ENCODE assay signal across 8 cellular contexts in genomic region chr5:55231476-55232193, GRCh38. TPM values are rescaled to one million over a fixed set of nuclear protein-coding genes. Genes with fewer than 3 reads are reported as not detected.
DNase-seq lines count a peak whose midpoint lies in the region; ATAC-seq, FAIRE-seq and TF ChIP-seq lines count a peak whose summit lies in the region.

No MANE protein-coding gene starts in this region.

- H3K27me3 Mint-ChIP-seq in activated CD4-positive, alpha-beta memory T cell treated with anti-CD3 and anti-CD28 coated beads, Interleukin-2, amount 10 ng/mL, durations not matched to agents 7 days and 5 days: peaks cover 76% of the 10 kb centered on the region
- H3K27me3 Mint-ChIP-seq in glutamatergic neuron (ENCODE audit: unreplicated experiment): peaks cover 48% of the 10 kb centered on the region

- no peak overlapping the region for H3K27ac Mint-ChIP-seq in activated CD4-positive, alpha-beta memory T cell treated with anti-CD3 and anti-CD28 coated beads, Interleukin-2, amount 10 ng/mL, durations not matched to agents 7 days and 5 days
- H3K27ac Mint-ChIP-seq in glutamatergic neuron (ENCODE audit: unreplicated experiment): no peak overlapping the region

- H3K4me3 ChIP-seq in A549 (peak overlapping the region; percentile 74), skeletal muscle tissue (ENCODE audit: low read length in 3 of 3) (peak overlapping the region; percentile 23 to 70 (median 67))

- no peaks in the 10 kb centered on the region for H3K36me3 ChIP-seq in skeletal muscle tissue (ENCODE audit: control insufficient read depth in 3 of 3, insufficient read depth in 3 of 3, low read length in 3 of 3)

- H3K4me2 ChIP-seq in A549: peak overlapping the region; percentile 80

- peak overlapping the region; percentile 69 for H3K4me3 Mint-ChIP-seq in activated CD4-positive, alpha-beta memory T cell treated with anti-CD3 and anti-CD28 coated beads, Interleukin-2, amount 10 ng/mL, durations not matched to agents 7 days and 5 days
- H3K4me3 Mint-ChIP-seq in glutamatergic neuron (ENCODE audit: unreplicated experiment): peak overlapping the region; percentile 95

- ATAC-seq in A549 (no peak), HG03196 (IDR thresholded peaks at IDR 0.05; ENCODE audit: unreplicated experiment) (no peak), GM18498 (IDR thresholded peaks at IDR 0.05; ENCODE audit: unreplicated experiment) (no peak)

- no peak for TF ChIP-seq EP300 in A549 (IDR thresholded peaks at IDR 0.05)

- peaks cover 37% of the 10 kb centered on the region for H3K4me1 Mint-ChIP-seq in activated CD4-positive, alpha-beta memory T cell treated with anti-CD3 and anti-CD28 coated beads, Interleukin-2, amount 10 ng/mL, durations not matched to agents 7 days and 5 days
- peaks cover 8% of the 10 kb centered on the region for H3K4me1 Mint-ChIP-seq in glutamatergic neuron (ENCODE audit: low read depth, unreplicated experiment)

- H3K9me3 ChIP-seq in A549 (no peaks in the 10 kb centered on the region), skeletal muscle tissue (ENCODE audit: control insufficient read depth in 3 of 3, low read length in 3 of 3) (no peaks in the 10 kb centered on the region)

- peaks cover 79 to 92% (median 91%) of the 10 kb centered on the region in 3 donors for H3K27me3 ChIP-seq in skeletal muscle tissue (ENCODE audit: control insufficient read depth in 3 of 3, insufficient read depth in 3 of 3, low read length in 3 of 3)

- H3K9ac ChIP-seq in skeletal muscle tissue (ENCODE audit: low read depth in 1 of 3, low read length in 3 of 3): peak overlapping the region in 1 of 3 donors; percentile 54

- no peak for TF ChIP-seq RAD21 in A549 (conservative IDR thresholded peaks at IDR 0.05 in 1 of 2, IDR thresholded peaks at IDR 0.05 in 1 of 2)

- POLR2A ChIA-PET in A549 (lab: Yijun Ruan, JAX): interaction anchor here (0.7 to 2.3 kb wide), 2 partner anchors 76 to 943 kb away, joined by 4 to 22 read pairs; partner anchors contain the start of genes DHX29 and MTREX
- POLR2A ChIA-PET in activated CD4-positive, alpha-beta memory T cell treated with anti-CD3 and anti-CD28 coated beads, Interleukin-2, amount 10 ng/mL, durations not matched to agents 7 days and 5 days (lab: Charles Lee): interaction anchor here (0.6 to 1.5 kb wide), 4 partner anchors 61 to 562 kb away, joined by 3 to 4 read pairs (median 3); partner anchors contain the start of genes DHX29 and MTREX

- TF ChIP-seq CTCF in A549 (IDR thresholded peaks at IDR 0.05) (no peak), glutamatergic neuron (IDR thresholded peaks at IDR 0.05; ENCODE audit: partially characterized antibody, unreplicated experiment) (no peak)

- DNase-seq in A549 (ENCODE audit: low read depth in 1 of 2, low spot score in 1 of 2) (no peak), GM19239 (ENCODE audit: insufficient read length, low spot score) (peak; percentile 4), glutamatergic neuron (peak; percentile 55), medulla oblongata (ENCODE audit: extremely low spot score) (no peak)
- no peak for DNase-seq in activated CD4-positive, alpha-beta memory T cell treated with anti-CD3 and anti-CD28 coated beads, Interleukin-2, amount 10 ng/mL, durations not matched to agents 7 days and 5 days

- TF ChIP-seq POLR2A in A549 (IDR thresholded peaks at IDR 0.05; ENCODE audit: low read length): no peak

- 0 out of 3 replicates have a peak, but pooled peaks cover 12% of the 10 kb centered on the region for H3K4me1 ChIP-seq in A549
- H3K4me1 ChIP-seq in skeletal muscle tissue (ENCODE audit: control insufficient read depth in 3 of 3, insufficient read depth in 3 of 3, low read length in 3 of 3): peaks cover 44 to 55% (median 49%) of the 10 kb centered on the region in 3 donors

- WGBS in A549 (ENCODE audit: missing lambda C conversion rate): 93% methylated on average over 33 of the region's 45 CpGs

- no peak for FAIRE-seq in A549 (lab: Jason Lieb, UNC)
- no peak for FAIRE-seq in GM19239 (lab: Jason Lieb, UNC)

- no peaks in the 10 kb centered on the region for H3K36me3 Mint-ChIP-seq in activated CD4-positive, alpha-beta memory T cell treated with anti-CD3 and anti-CD28 coated beads, Interleukin-2, amount 10 ng/mL, durations not matched to agents 7 days and 5 days (ENCODE audit: low read depth)
- H3K36me3 Mint-ChIP-seq in glutamatergic neuron (ENCODE audit: unreplicated experiment): no peaks in the 10 kb centered on the region

- no peaks in the 10 kb centered on the region for H3K9me3 Mint-ChIP-seq in activated CD4-positive, alpha-beta memory T cell treated with anti-CD3 and anti-CD28 coated beads, Interleukin-2, amount 10 ng/mL, durations not matched to agents 7 days and 5 days
- peaks cover 9% of the 10 kb centered on the region for H3K9me3 Mint-ChIP-seq in glutamatergic neuron (ENCODE audit: unreplicated experiment)

- H3K27ac ChIP-seq in A549: peak overlapping the region in 1 of 2 experiments; percentile 94; a peak in 2 of 6 replicates
- no peak overlapping the region for H3K27ac ChIP-seq in skeletal muscle tissue (ENCODE audit: low read depth, low read length)

- CTCF ChIA-PET in A549 (lab: Yijun Ruan, JAX): interaction anchor here (1.0 to 2.3 kb wide), 3 partner anchors 14 to 68 kb away, joined by 3 to 9 read pairs (median 9); no protein-coding TSS in a partner anchor
- CTCF ChIA-PET in activated CD4-positive, alpha-beta memory T cell treated with anti-CD3 and anti-CD28 coated beads, Interleukin-2, amount 10 ng/mL, durations not matched to agents 7 days and 5 days (lab: Charles Lee): interaction anchor here (0.9 to 3.3 kb wide), 8 partner anchors 12 to 364 kb away, joined by 3 to 19 read pairs (median 4); partner anchors contain the start of genes DHX29 and MTREX

TF ChIP-seq in A549, 52 proteins besides CTCF, POLR2A, EP300 and RAD21 (continues in another document):
- TF ChIP-seq TP53 (CRISPR knock-in tag; IDR thresholded peaks at IDR 0.05) (no peak), NR3C1 (IDR thresholded peaks at IDR 0.05) (no peak), JUNB (IDR thresholded peaks at IDR 0.05) (no peak), PBX3 (IDR thresholded peaks at IDR 0.05) (no peak), ESRRA (IDR thresholded peaks at IDR 0.05; ENCODE audit: borderline replicate concordance, low read length) (no peak), SREBF2 (IDR thresholded peaks at IDR 0.05) (no peak)
- TF ChIP-seq, protein P1, sequence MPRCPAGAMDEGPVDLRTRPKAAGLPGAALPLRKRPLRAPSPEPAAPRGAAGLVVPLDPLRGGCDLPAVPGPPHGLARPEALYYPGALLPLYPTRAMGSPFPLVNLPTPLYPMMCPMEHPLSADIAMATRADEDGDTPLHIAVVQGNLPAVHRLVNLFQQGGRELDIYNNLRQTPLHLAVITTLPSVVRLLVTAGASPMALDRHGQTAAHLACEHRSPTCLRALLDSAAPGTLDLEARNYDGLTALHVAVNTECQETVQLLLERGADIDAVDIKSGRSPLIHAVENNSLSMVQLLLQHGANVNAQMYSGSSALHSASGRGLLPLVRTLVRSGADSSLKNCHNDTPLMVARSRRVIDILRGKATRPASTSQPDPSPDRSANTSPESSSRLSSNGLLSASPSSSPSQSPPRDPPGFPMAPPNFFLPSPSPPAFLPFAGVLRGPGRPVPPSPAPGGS (IDR thresholded peaks at IDR 0.05): no peak

RNA-seq across cellular contexts. Expression of gene CCNO, which starts 1.8 kb away (rescaled TPM):
- polyA plus RNA-seq in A549 (2011; rRNA removed) (2.2 and 2.6 TPM in 2 replicates), A549 (2017; fragmentation: RNase III; extraction: RNeasy Plus Mini Kit Qiagen cat#74134 plus additional on column Dnase treatment) (4.7 to 5.1 TPM (median 4.8 TPM) in 3 replicates)
- 6.5 and 9.0 TPM in 2 replicates for polyA plus RNA-seq in A549 (2012; cell fraction: cytosol; rRNA removed)
- polyA plus RNA-seq in A549 (2012; cell fraction: nucleus; rRNA removed): 19.7 and 26.4 TPM in 2 replicates
- 0.45 and 1.1 TPM in 2 replicates for polyA minus RNA-seq in A549 (2011; rRNA and poly(A)+ RNA removed)
- under 1 TPM in 1 of 2 experiments, not detected in 1; 0.15 TPM for total RNA-seq in activated CD4-positive, alpha-beta memory T cell treated with anti-CD3 and anti-CD28 coated beads, Interleukin-2, amount 10 ng/mL, durations not matched to agents 7 days and 5 days
- total RNA-seq in glutamatergic neuron (ENCODE audit: unreplicated experiment) (not detected), skeletal muscle tissue (not detected)

RNA-seq across cellular contexts. Expression of gene MCIDAS, which starts 4.5 kb away (rescaled TPM):
- polyA plus RNA-seq in A549 (2011; rRNA removed) (1.7 and 2.2 TPM in 2 replicates), A549 (2017; fragmentation: RNase III; extraction: RNeasy Plus Mini Kit Qiagen cat#74134 plus additional on column Dnase treatment) (1.7 to 2.2 TPM (median 1.7 TPM) in 3 replicates)
- 2.1 and 2.6 TPM in 2 replicates for polyA plus RNA-seq in A549 (2012; cell fraction: cytosol; rRNA removed)
- polyA plus RNA-seq in A549 (2012; cell fraction: nucleus; rRNA removed): 5.5 and 7.5 TPM in 2 replicates
- 1.5 and 4.4 TPM in 2 replicates for polyA minus RNA-seq in A549 (2011; rRNA and poly(A)+ RNA removed)
- total RNA-seq in activated CD4-positive, alpha-beta memory T cell treated with anti-CD3 and anti-CD28 coated beads, Interleukin-2, amount 10 ng/mL, durations not matched to agents 7 days and 5 days: not detected
- total RNA-seq in glutamatergic neuron (ENCODE audit: unreplicated experiment) (not detected), skeletal muscle tissue (not detected)

RNA-seq across cellular contexts. Expression of gene CDC20B, which starts 58.7 kb away (rescaled TPM):
- polyA plus RNA-seq in A549 (2011; rRNA removed): 0.04 and 0.05 TPM in 2 replicates
- polyA plus RNA-seq in A549 (2012; cell fraction: cytosol; rRNA removed): 0.01 TPM in 1 of 2 replicates, not detected in the other
- 0.02 TPM in 1 of 2 replicates, not detected in the other for polyA plus RNA-seq in A549 (2012; cell fraction: nucleus; rRNA removed)
- not detected in 3 replicates for polyA plus RNA-seq in A549 (2017; fragmentation: RNase III; extraction: RNeasy Plus Mini Kit Qiagen cat#74134 plus additional on column Dnase treatment)
- not detected in 2 replicates for polyA minus RNA-seq in A549 (2011; rRNA and poly(A)+ RNA removed)
- under 1 TPM; 0.13 to 0.18 TPM for total RNA-seq in activated CD4-positive, alpha-beta memory T cell treated with anti-CD3 and anti-CD28 coated beads, Interleukin-2, amount 10 ng/mL, durations not matched to agents 7 days and 5 days
- total RNA-seq in glutamatergic neuron (ENCODE audit: unreplicated experiment): 0.34 TPM
- not detected for total RNA-seq in skeletal muscle tissue

Comparison
In these comparisons a context has a peak if more than half of its experiments do, and no peak if none do; other contexts are left out.
1. DNase-seq: peak in GM19239 (single experiment) and glutamatergic neuron (single experiment); none in A549 (0 of 2), activated CD4-positive, alpha-beta memory T cell treated with anti-CD3 and anti-CD28 coated beads, Interleukin-2, amount 10 ng/mL, durations not matched to agents 7 days and 5 days (single experiment) and medulla oblongata (single experiment).